ENCODE assay signal across 8 cellular contexts in genomic region chr14:76953196-76953945, GRCh38.
DNase-seq lines count a peak whose midpoint lies in the region; ATAC-seq and TF ChIP-seq lines count a peak whose summit lies in the region.

No MANE protein-coding gene starts in this region.

- CTCF ChIA-PET in PC-9 (lab: Charles Lee) = interaction anchor here (0.6 to 1.9 kb wide), 20 partner anchors 9 to 170 kb away, joined by 3 to 25 read pairs (median 5); partner anchors contain the start of gene IRF2BPL

- peak; percentile 63 for DNase-seq in DMS 273 (lab: John Stamatoyannopoulos, UW; ENCODE audit: unreplicated experiment)
- DNase-seq in DMS 273 treated with DMSO at 0.1 percent for 48 hours (lab: John Stamatoyannopoulos, UW) = no peak
- DNase-seq in PC-9 = peak; percentile 100
- peak; percentile 62 for DNase-seq in activated naive CD8-positive, alpha-beta T cell treated with anti-CD3 and anti-CD28 coated beads, Interleukin-2, amount 10 ng/mL, durations not matched to agents 7 days and 5 days
- peak; percentile 80 for DNase-seq in Right ventricle myocardium superior
- DNase-seq in sciatic nerve (ENCODE audit: low spot score) = peak; percentile 75
- no peak for DNase-seq in NCI-H510A treated with DMSO at 0.1 percent for 48 hours (lab: John Stamatoyannopoulos, UW)

- H3K9me3 Mint-ChIP-seq in activated naive CD8-positive, alpha-beta T cell treated with anti-CD3 and anti-CD28 coated beads, Interleukin-2, amount 10 ng/mL, durations not matched to agents 7 days and 5 days = no peaks in the 10 kb centered on the region

- peak overlapping the region; percentile 86 for H3K27ac Mint-ChIP-seq in activated naive CD8-positive, alpha-beta T cell treated with anti-CD3 and anti-CD28 coated beads, Interleukin-2, amount 10 ng/mL, durations not matched to agents 7 days and 5 days

- H3F3A ChIP-seq in PC-9 (ENCODE audit: insufficient read depth, low read depth) = peaks cover 75% of the 10 kb centered on the region

- H3K79me2 ChIP-seq in PC-9 (ENCODE audit: low read depth) = no peaks in the 10 kb centered on the region

- H3K36me3 Mint-ChIP-seq in activated naive CD8-positive, alpha-beta T cell treated with anti-CD3 and anti-CD28 coated beads, Interleukin-2, amount 10 ng/mL, durations not matched to agents 7 days and 5 days = peaks cover 3% of the 10 kb centered on the region

- peak; percentile 23 for ATAC-seq in activated naive CD8-positive, alpha-beta T cell treated with anti-CD3 and anti-CD28 coated beads, Interleukin-2, amount 10 ng/mL, durations not matched to agents 7 days and 5 days (ENCODE audit: low read depth)
- ATAC-seq in Right ventricle myocardium superior (ENCODE audit: poor library complexity) = peak; percentile 58
- ATAC-seq in sciatic nerve = peak; percentile 76
- no peak for ATAC-seq in GM18511 (IDR thresholded peaks at IDR 0.05; ENCODE audit: unreplicated experiment)

- intact Hi-C loops in PC-9 (cut with micrococcal nuclease; ENCODE audit: unreplicated experiment) (loop anchor here (1.0 to 5.0 kb wide), 13 partner anchors 8 to 1501 kb away; partner anchors contain the start of genes GSTZ1, IRF2BPL and POMT2), Right ventricle myocardium superior (cut with DNase I) (no loop called here), sciatic nerve (cut with DNase I) (loop anchor here (5.0 kb wide), 1 partner anchor 74 kb away; the partner anchor contains the start of gene IRF2BPL)

- H2AFZ ChIP-seq in PC-9 = no peak overlapping the region

- H3K4me2 ChIP-seq in PC-9 = peak overlapping the region; percentile 77

- no peaks in the 10 kb centered on the region for H3K9me3 ChIP-seq in PC-9 (ENCODE audit: insufficient read depth, low read depth)

- H3K27me3 ChIP-seq in PC-9 (ENCODE audit: insufficient read depth, low read depth) = no peaks in the 10 kb centered on the region

- peaks cover 97% of the 10 kb centered on the region for H3K4me1 ChIP-seq in PC-9 (replicated peaks; ENCODE audit: insufficient read depth)

- H3K4me1 Mint-ChIP-seq in activated naive CD8-positive, alpha-beta T cell treated with anti-CD3 and anti-CD28 coated beads, Interleukin-2, amount 10 ng/mL, durations not matched to agents 7 days and 5 days = peaks cover 55% of the 10 kb centered on the region

- H3K36me3 ChIP-seq in PC-9 (ENCODE audit: low read depth) = no peaks in the 10 kb centered on the region

- peak overlapping the region; percentile 33; the same call in 1 of the 2 replicates for H3K4me3 ChIP-seq in PC-9

- peak overlapping the region; percentile 75 for H3K4me3 Mint-ChIP-seq in activated naive CD8-positive, alpha-beta T cell treated with anti-CD3 and anti-CD28 coated beads, Interleukin-2, amount 10 ng/mL, durations not matched to agents 7 days and 5 days

- H3K9me2 ChIP-seq in PC-9 (ENCODE audit: insufficient read depth) = no peaks in the 10 kb centered on the region

- BruUV-seq in PC-9 (replicated peaks; lab: Mats Ljungman, UMichigan) = no TSS peak

- no peaks in the 10 kb centered on the region for H3K27me3 Mint-ChIP-seq in activated naive CD8-positive, alpha-beta T cell treated with anti-CD3 and anti-CD28 coated beads, Interleukin-2, amount 10 ng/mL, durations not matched to agents 7 days and 5 days

- H4K20me1 ChIP-seq in PC-9 (ENCODE audit: insufficient read depth) = no peaks in the 10 kb centered on the region

- POLR2A ChIA-PET in PC-9 (lab: Charles Lee; ENCODE audit: unreplicated experiment) = interaction anchor here (0.5 to 2.0 kb wide), 23 partner anchors 9 to 504 kb away, joined by 3 to 32 read pairs (median 5); partner anchors contain the start of gene VIPAS39
- POLR2A ChIA-PET in activated naive CD8-positive, alpha-beta T cell treated with anti-CD3 and anti-CD28 coated beads, Interleukin-2, amount 10 ng/mL, durations not matched to agents 7 days and 5 days (lab: Charles Lee) = interaction anchor here (0.6 to 4.2 kb wide), 16 partner anchors 9 to 88 kb away, joined by 3 to 37 read pairs (median 4); no protein-coding TSS in a partner anchor

- H3K27ac ChIP-seq in PC-9 = peak overlapping the region; percentile 90

- no peak for TF ChIP-seq CTCF in PC-9 (conservative IDR thresholded peaks at IDR 0.05)

Comparison
In these comparisons a context has a peak if more than half of its experiments do, and no peak if none do; other contexts are left out.
1. DNase-seq: peak in DMS 273 (single experiment), PC-9 (2 of 2), activated naive CD8-positive, alpha-beta T cell treated with anti-CD3 and anti-CD28 coated beads, Interleukin-2, amount 10 ng/mL, durations not matched to agents 7 days and 5 days (single experiment), Right ventricle myocardium superior (single experiment) and sciatic nerve (single experiment); none in DMS 273 treated with DMSO at 0.1 percent for 48 hours (single experiment) and NCI-H510A treated with DMSO at 0.1 percent for 48 hours (single experiment).